Comparison of ENCODE assay signal across 1 cellular context in genomic region chr3:15346516-15346915, GRCh38.
TF ChIP-seq lines count a peak whose summit lies in the region.

No MANE protein-coding gene starts in this region.

TF ChIP-seq in SK-N-SH treated with all-trans-retinoic acid at 6 μM for 48 hours, 23 proteins besides CTCF, POLR2A, EP300 and RAD21 (continued from another document):
- TF ChIP-seq POU6F1 (CRISPR knock-in tag; IDR thresholded peaks at IDR 0.05; ENCODE audit: borderline replicate concordance, low read depth) (no peak), ZNF70 (CRISPR knock-in tag; IDR thresholded peaks at IDR 0.05) (no peak), CSRNP3 (CRISPR knock-in tag; IDR thresholded peaks at IDR 0.05) (no peak), TOX (CRISPR knock-in tag; IDR thresholded peaks at IDR 0.05; ENCODE audit: borderline replicate concordance) (no peak)
